Comparison of ENCODE assay signal across 1 cellular context in genomic region chr9:124291801-124292396, GRCh38.
TF ChIP-seq lines count a peak whose summit lies in the region.

No MANE protein-coding gene starts in this region.

TF ChIP-seq in GM12878, 131 proteins besides CTCF, POLR2A, EP300 and RAD21 (continued from another document and continues in another):
- TF ChIP-seq ZNF687 (IDR thresholded peaks at IDR 0.05) (peak; percentile 75; the same call in 1 of the 2 replicates), BCL11A (IDR thresholded peaks at IDR 0.05; ENCODE audit: low read depth, low read length) (no peak), SIX5 (IDR thresholded peaks at IDR 0.05; ENCODE audit: low read depth, low read length, severe bottlenecking) (no peak), ZBTB33 (IDR thresholded peaks at IDR 0.05) (no peak), MYC (IDR thresholded peaks at IDR 0.05; ENCODE audit: insufficient read depth, insufficient read length, insufficient replicate concordance, low read length, severe bottlenecking) (no peak), HDGF (IDR thresholded peaks at IDR 0.05) (peak; percentile 91; the same call in 1 of the 2 replicates), ZNF592 (IDR thresholded peaks at IDR 0.05) (0 out of 2 replicates have a peak, but pooled peaks have one; percentile 2), NFXL1 (IDR thresholded peaks at IDR 0.05; ENCODE audit: borderline replicate concordance) (no peak), CHD4 (IDR thresholded peaks at IDR 0.05) (no peak), GABPA (IDR thresholded peaks at IDR 0.05; ENCODE audit: low read depth) (no peak), MEF2B (IDR thresholded peaks at IDR 0.05; ENCODE audit: partially characterized antibody, poor library complexity, severe bottlenecking) (peak; percentile 99), FOXM1 (IDR thresholded peaks at IDR 0.05; ENCODE audit: low read depth, low read length) (no peak), MLLT1 (IDR thresholded peaks at IDR 0.05) (peak; percentile 22; the same call in 1 of the 2 replicates), DPF2 (IDR thresholded peaks at IDR 0.05) (peak; percentile 90; the same call in 1 of the 2 replicates), E2F4 (IDR thresholded peaks at IDR 0.05; ENCODE audit: low read depth, low read length) (no peak), SMARCA5 (IDR thresholded peaks at IDR 0.05) (peak; percentile 30; the same call in 1 of the 2 replicates), SMAD1 (IDR thresholded peaks at IDR 0.05; ENCODE audit: low read depth, partially characterized antibody) (no peak), ZNF622 (IDR thresholded peaks at IDR 0.05) (no peak), NFYA (IDR thresholded peaks at IDR 0.05; ENCODE audit: borderline replicate concordance, low read depth, low read length) (no peak), BCLAF1 (IDR thresholded peaks at IDR 0.05) (no peak), PML (IDR thresholded peaks at IDR 0.05; ENCODE audit: low read length) (no peak), RB1 (IDR thresholded peaks at IDR 0.05; ENCODE audit: borderline replicate concordance) (peak; percentile 86; the same call in 1 of the 2 replicates), IRF4 (IDR thresholded peaks at IDR 0.05; ENCODE audit: low read depth, low read length) (peak; percentile 64; the same call in 1 of the 2 replicates), CUX1 (IDR thresholded peaks at IDR 0.05; ENCODE audit: insufficient replicate concordance, low read depth, low read length) (peak; percentile 93), ASH2L (IDR thresholded peaks at IDR 0.05; ENCODE audit: borderline replicate concordance, low read depth) (no peak), ESRRA (IDR thresholded peaks at IDR 0.05; ENCODE audit: low read length) (no peak), EED (IDR thresholded peaks at IDR 0.05; ENCODE audit: low read depth) (peak; percentile 92), TARDBP (IDR thresholded peaks at IDR 0.05; ENCODE audit: borderline replicate concordance) (no peak), RUNX3 (IDR thresholded peaks at IDR 0.05; ENCODE audit: low read length) (no peak), ATF2 (IDR thresholded peaks at IDR 0.05; ENCODE audit: low read length) (no peak), BMI1 (IDR thresholded peaks at IDR 0.05; ENCODE audit: borderline replicate concordance) (no peak), PKNOX1 (IDR thresholded peaks at IDR 0.05) (no peak)
